8 cellular contexts compared by ENCODE assay signal in genomic region chr12:56469007-56469930, GRCh38. TPM values are rescaled to one million over a fixed set of nuclear protein-coding genes. Genes with fewer than 3 reads are reported as not detected.
DNase-seq lines count a peak whose midpoint lies in the region; ATAC-seq and TF ChIP-seq lines count a peak whose summit lies in the region.

No MANE protein-coding gene starts in this region.

- 73% methylated on average over 19 of the region's 19 CpGs for WGBS in smooth muscle cell (ENCODE audit: low lambda C conversion rate)

- H3K4me1 ChIP-seq in CD4-positive, alpha-beta memory T cell (ENCODE audit: insufficient read depth, low read length), result peaks cover 22% of the 10 kb centered on the region
- H3K4me1 ChIP-seq in smooth muscle cell (ENCODE audit: low read depth), result peaks cover 13% of the 10 kb centered on the region

- peak overlapping the region; percentile 90 to 98 for H3K4me3 ChIP-seq in CD4-positive, alpha-beta memory T cell (ENCODE audit: low read length in 2 of 2)
- H3K4me3 ChIP-seq in iPS-11a (ENCODE audit: low read depth, low read length) (peak overlapping the region; percentile 100), smooth muscle cell (peak overlapping the region; percentile 94)

- in situ Hi-C loops in GM13976 (cut with MboI; ENCODE audit: low sequenced_read_pairs, unreplicated experiment), result loop anchor here (10.0 to 25.0 kb wide), 2 partner anchors 154 to 257 kb away; partner anchors contain the start of genes CNPY2, NABP2 and RNF41

- H2AFZ ChIP-seq in smooth muscle cell (ENCODE audit: low read depth), result peak overlapping the region; percentile 95

- POLR2A ChIA-PET in CD4-positive, alpha-beta memory T cell (lab: Charles Lee; ENCODE audit: partially characterized antibody), result interaction anchor here (1.1 to 4.6 kb wide), 15 partner anchors 19 to 352 kb away, joined by 3 to 24 read pairs (median 6); partner anchors contain the start of genes CNPY2, ESYT1, GLS2 and IL23A

- DNase-seq in CD4-positive, alpha-beta memory T cell, result no peak
- DNase-seq in smooth muscle cell (lab: John Stamatoyannopoulos, UW; ENCODE audit: unreplicated experiment), result no peak
- DNase-seq in GM13976 (ENCODE audit: low spot score), result no peak
- DNase-seq in HPDE6-E6E7 (ENCODE audit: extremely low spot score), result no peak

- no peaks in the 10 kb centered on the region for H3K27me3 Mint-ChIP-seq in CD4-positive, alpha-beta memory T cell
- H3K27me3 Mint-ChIP-seq in IgD-negative memory B cell, result no peaks in the 10 kb centered on the region
- H3K27me3 Mint-ChIP-seq in activated naive CD8-positive, alpha-beta T cell, result no peaks in the 10 kb centered on the region

- H3F3A ChIP-seq in smooth muscle cell (ENCODE audit: low read depth), result no peaks in the 10 kb centered on the region

- peak overlapping the region; percentile 91 for H3K9ac ChIP-seq in smooth muscle cell (ENCODE audit: low read depth)

- no peaks in the 10 kb centered on the region for H4K20me1 ChIP-seq in smooth muscle cell (ENCODE audit: low read depth)

- no peaks in the 10 kb centered on the region for H3K9me3 ChIP-seq in CD4-positive, alpha-beta memory T cell (ENCODE audit: control insufficient read depth in 1 of 2, low read length in 2 of 2)
- no peaks in the 10 kb centered on the region for H3K9me3 ChIP-seq in smooth muscle cell (replicated peaks; ENCODE audit: low read depth)

- peaks cover 3% of the 10 kb centered on the region for H3K36me3 ChIP-seq in CD4-positive, alpha-beta memory T cell (ENCODE audit: insufficient read depth, low read length)
- no peaks in the 10 kb centered on the region for H3K36me3 ChIP-seq in smooth muscle cell (ENCODE audit: low read depth)

- H3K79me2 ChIP-seq in smooth muscle cell (ENCODE audit: low read depth), result no peaks in the 10 kb centered on the region

- no peaks in the 10 kb centered on the region for H3K27me3 ChIP-seq in CD4-positive, alpha-beta memory T cell (ENCODE audit: insufficient read depth, low read length)
- H3K27me3 ChIP-seq in smooth muscle cell (ENCODE audit: low read depth), result no peaks in the 10 kb centered on the region

- ATAC-seq in HG03280 (IDR thresholded peaks at IDR 0.05; ENCODE audit: unreplicated experiment), result no peak

- peaks cover 14 to 42% (median 23%) of the 10 kb centered on the region in 4 donors for H3K4me1 Mint-ChIP-seq in CD4-positive, alpha-beta memory T cell
- H3K4me1 Mint-ChIP-seq in IgD-negative memory B cell, result peaks cover 11 to 27% (median 23%) of the 10 kb centered on the region in 3 donors
- H3K4me1 Mint-ChIP-seq in activated naive CD8-positive, alpha-beta T cell (ENCODE audit: low read depth), result peaks cover 33% of the 10 kb centered on the region

- peak overlapping the region; percentile 93 to 98 (median 96) for H3K4me3 Mint-ChIP-seq in CD4-positive, alpha-beta memory T cell
- peak overlapping the region; percentile 96 to 99 (median 98) for H3K4me3 Mint-ChIP-seq in IgD-negative memory B cell
- H3K4me3 Mint-ChIP-seq in activated naive CD8-positive, alpha-beta T cell, result peak overlapping the region; percentile 99

- peak overlapping the region; percentile 73 for H3K27ac ChIP-seq in CD4-positive, alpha-beta memory T cell (ENCODE audit: low read depth, low read length)
- H3K27ac ChIP-seq in smooth muscle cell (ENCODE audit: low read depth), result peak overlapping the region; percentile 93

- no peaks in the 10 kb centered on the region for H3K9me3 Mint-ChIP-seq in CD4-positive, alpha-beta memory T cell
- no peaks in the 10 kb centered on the region for H3K9me3 Mint-ChIP-seq in IgD-negative memory B cell
- H3K9me3 Mint-ChIP-seq in activated naive CD8-positive, alpha-beta T cell (ENCODE audit: low read depth), result no peaks in the 10 kb centered on the region

- intact Hi-C loops in CD4-positive, alpha-beta memory T cell (cut with micrococcal nuclease), result loop anchor here (10.0 kb wide), 1 partner anchor 734 kb away; no protein-coding TSS in a partner anchor

- peak overlapping the region; percentile 94 to 99 (median 98) for H3K27ac Mint-ChIP-seq in CD4-positive, alpha-beta memory T cell
- peak overlapping the region; percentile 90 to 98 (median 96) for H3K27ac Mint-ChIP-seq in IgD-negative memory B cell
- H3K27ac Mint-ChIP-seq in activated naive CD8-positive, alpha-beta T cell, result peak overlapping the region; percentile 98

- CTCF ChIA-PET in CD4-positive, alpha-beta memory T cell (lab: Charles Lee; ENCODE audit: partially characterized antibody), result interaction anchor here (0.8 to 1.9 kb wide), 3 partner anchors 12 to 279 kb away, joined by 3 to 7 read pairs (median 4); partner anchors contain the start of genes RNF41 and SMARCC2

- H3K4me2 ChIP-seq in smooth muscle cell, result peak overlapping the region; percentile 96

- TF ChIP-seq CTCF in smooth muscle cell (IDR thresholded peaks at IDR 0.05; ENCODE audit: borderline replicate concordance, insufficient read depth, poor library complexity, severe bottlenecking) (no peak), GM13976 (IDR thresholded peaks at IDR 0.05; ENCODE audit: borderline replicate concordance, control extremely low read depth, extremely low read depth, insufficient read depth, missing control alignments) (no peak)

- H3K36me3 Mint-ChIP-seq in CD4-positive, alpha-beta memory T cell, result peaks cover 4 to 20% of the 10 kb centered on the region in 2 donors
- H3K36me3 Mint-ChIP-seq in IgD-negative memory B cell, result no peaks in the 10 kb centered on the region
- H3K36me3 Mint-ChIP-seq in activated naive CD8-positive, alpha-beta T cell, result peaks cover 6% of the 10 kb centered on the region

RNA-seq across cellular contexts. Expression of gene SPRYD4, which starts 0.9 kb away (rescaled TPM):
- 1 to 10 TPM; 6.5 to 6.9 TPM for total RNA-seq in CD4-positive, alpha-beta memory T cell
- 1 to 10 TPM; 1.1 to 1.5 TPM for polyA plus RNA-seq in CD4-positive, alpha-beta memory T cell
- polyA plus RNA-seq in IgD-negative memory B cell (1.3 TPM), smooth muscle cell (0.71 and 1.6 TPM in 2 replicates)
- total RNA-seq in smooth muscle cell, result 1.0 and 1.1 TPM in 2 replicates

RNA-seq across cellular contexts. Expression of gene MIP, which starts 14.8 kb away (rescaled TPM):
- not detected for total RNA-seq in CD4-positive, alpha-beta memory T cell
- polyA plus RNA-seq in CD4-positive, alpha-beta memory T cell, result under 1 TPM; 0.09 to 0.32 TPM
- polyA plus RNA-seq in IgD-negative memory B cell (not detected), smooth muscle cell (0.19 TPM in 1 of 2 replicates, not detected in the other)
- not detected in 2 replicates for total RNA-seq in smooth muscle cell

RNA-seq across cellular contexts. Expression of gene GLS2, which starts 18.7 kb away (rescaled TPM):
- 10 to 100 TPM in 1 of 2 experiments, 1 to 10 TPM in 1; 9.8 to 12.2 TPM for total RNA-seq in CD4-positive, alpha-beta memory T cell
- 1 to 10 TPM; 4.2 to 5.0 TPM for polyA plus RNA-seq in CD4-positive, alpha-beta memory T cell
- polyA plus RNA-seq in IgD-negative memory B cell, result 3.8 TPM
- total RNA-seq in smooth muscle cell, result 0.09 and 0.76 TPM in 2 replicates
- polyA plus RNA-seq in smooth muscle cell, result 0.37 and 1.8 TPM in 2 replicates

RNA-seq across cellular contexts. Expression of gene TIMELESS, which starts 20.0 kb away (rescaled TPM):
- total RNA-seq in CD4-positive, alpha-beta memory T cell, result 1 to 10 TPM; 7.3 to 7.5 TPM
- polyA plus RNA-seq in CD4-positive, alpha-beta memory T cell, result 1 to 10 TPM; 3.2 to 5.1 TPM
- polyA plus RNA-seq in IgD-negative memory B cell (14.3 TPM), smooth muscle cell (9.9 and 11.7 TPM in 2 replicates)
- total RNA-seq in smooth muscle cell, result 6.3 and 7.2 TPM in 2 replicates

RNA-seq across cellular contexts. Expression of gene RBMS2, which starts 52.4 kb away (rescaled TPM):
- 1 to 10 TPM; 1.9 to 2.0 TPM for total RNA-seq in CD4-positive, alpha-beta memory T cell
- polyA plus RNA-seq in CD4-positive, alpha-beta memory T cell, result 1 to 10 TPM in 1 of 2 donors, under 1 TPM in 1; 0.39 to 1.2 TPM
- polyA plus RNA-seq in IgD-negative memory B cell (0.28 TPM), smooth muscle cell (14.5 and 16.8 TPM in 2 replicates)
- total RNA-seq in smooth muscle cell, result 20.6 and 24.7 TPM in 2 replicates
